In genomic region chr4:20260821-20261220, GRCh38 we compare ENCODE assay signal across 18 cellular contexts. TPM values are rescaled to one million over a fixed set of nuclear protein-coding genes. Genes with fewer than 3 reads are reported as not detected.
"Had no signal": no experiment of that assay in that cellular context is flagged by ENCODE, and none has a peak within 500 bp of the region (broad histone marks: within the 10 kb centered on the region; RNA-seq: fewer than 3 reads in every experiment).

No MANE protein-coding gene starts in this region.

- H3K9me3 Mint-ChIP-seq: activated naive CD4-positive, alpha-beta T cell treated with anti-CD3 and anti-CD28 coated beads for 36 hours; activated naive CD8-positive, alpha-beta T cell treated with anti-CD3 and anti-CD28 coated beads, Interleukin-2, amount 50 U/mL, for 24 hours; activated T-helper 2 cell treated with anti-CD3 and anti-CD28 coated beads, Interferon-gamma antibody, Interleukin-2, Interleukin-4, amounts not matched to agents 10 μg/mL and 5 μg/mL and 100 μg/mL, durations not matched to agents 14 hours and 24 hours and 36 hours; stimulated activated memory B cell treated with anti-CD40 and anti-IgM and Interleukin-4, amounts not matched to agents 10 μg/mL and 1 μg/mL and 100 μg/mL, for 72 hours had no signal

- H3K4me3 ChIP-seq: cardiac muscle cell, hepatocyte, left lung, tibial artery had no signal

- H3K36me3 ChIP-seq: left lung, neutrophil, tibial artery had no signal

- ATAC-seq: activated naive CD8-positive, alpha-beta T cell treated with anti-CD3 and anti-CD28 coated beads, Interleukin-2, amount 50 U/mL, for 24 hours; left lung; naive thymus-derived CD8-positive, alpha-beta T cell; stimulated activated memory B cell treated with anti-CD40 and anti-IgM and Interleukin-4, amounts not matched to agents 10 μg/mL and 1 μg/mL and 100 μg/mL, for 72 hours had no signal

- H3K27me3 ChIP-seq: cardiac muscle cell, tibial artery had no signal

- H3K4me3 Mint-ChIP-seq: activated naive CD4-positive, alpha-beta T cell treated with anti-CD3 and anti-CD28 coated beads for 36 hours; activated naive CD8-positive, alpha-beta T cell treated with anti-CD3 and anti-CD28 coated beads, Interleukin-2, amount 50 U/mL, for 24 hours; naive thymus-derived CD8-positive, alpha-beta T cell; stimulated activated memory B cell treated with anti-CD40 and anti-IgM and Interleukin-4, amounts not matched to agents 10 μg/mL and 1 μg/mL and 100 μg/mL, for 72 hours had no signal

- H3K27ac Mint-ChIP-seq: activated naive CD4-positive, alpha-beta T cell treated with anti-CD3 and anti-CD28 coated beads for 36 hours; activated naive CD8-positive, alpha-beta T cell treated with anti-CD3 and anti-CD28 coated beads, Interleukin-2, amount 50 U/mL, for 24 hours; activated T-helper 2 cell treated with anti-CD3 and anti-CD28 coated beads, Interferon-gamma antibody, Interleukin-2, Interleukin-4, amounts not matched to agents 10 μg/mL and 5 μg/mL and 100 μg/mL, durations not matched to agents 14 hours and 24 hours and 36 hours; naive thymus-derived CD8-positive, alpha-beta T cell; stimulated activated memory B cell treated with anti-CD40 and anti-IgM and Interleukin-4, amounts not matched to agents 10 μg/mL and 1 μg/mL and 100 μg/mL, for 72 hours had no signal

- H3K9me3 ChIP-seq: left lung, neutrophil, tibial artery had no signal

- H3K4me2 ChIP-seq: hepatocyte had no signal

- H3K27ac ChIP-seq: cardiac muscle cell, hepatocyte, left lung, neutrophil, tibial artery, VCaP had no signal

- H3K4me1 Mint-ChIP-seq: activated naive CD8-positive, alpha-beta T cell treated with anti-CD3 and anti-CD28 coated beads, Interleukin-2, amount 50 U/mL, for 24 hours; naive thymus-derived CD8-positive, alpha-beta T cell; stimulated activated memory B cell treated with anti-CD40 and anti-IgM and Interleukin-4, amounts not matched to agents 10 μg/mL and 1 μg/mL and 100 μg/mL, for 72 hours had no signal

- DNase-seq: activated CD4-positive, alpha-beta T cell treated with anti-CD3 and anti-CD28 coated beads for 1 hour; activated CD4-positive, alpha-beta T cell treated with anti-CD3 and anti-CD28 coated beads, Interleukin-2, amount 50 U/mL, for 48 hours; activated naive CD4-positive, alpha-beta T cell treated with anti-CD3 and anti-CD28 coated beads for 36 hours; activated naive CD8-positive, alpha-beta T cell treated with anti-CD3 and anti-CD28 coated beads, Interleukin-2, amount 50 U/mL, for 24 hours; kidney; left lung; mammary epithelial cell; naive thymus-derived CD8-positive, alpha-beta T cell; posterior cingulate gyrus; retina; stimulated activated CD4-positive, alpha-beta T cell treated with anti-CD3 and anti-CD28 coated beads, Interleukin-2, amount 100 ng/mL, for 48 hours; tibial artery had no signal

- H3K4me1 ChIP-seq: left lung had no signal

- H3K36me3 Mint-ChIP-seq: naive thymus-derived CD8-positive, alpha-beta T cell; stimulated activated memory B cell treated with anti-CD40 and anti-IgM and Interleukin-4, amounts not matched to agents 10 μg/mL and 1 μg/mL and 100 μg/mL, for 72 hours had no signal

- H2AFZ ChIP-seq: hepatocyte had no signal

RNA-seq across cellular contexts. Expression of gene SLIT2, which starts 9.1 kb away (rescaled TPM):
- total RNA-seq: activated naive CD4-positive, alpha-beta T cell treated with anti-CD3 and anti-CD28 coated beads for 36 hours; naive thymus-derived CD8-positive, alpha-beta T cell had no signal
